In genomic region chr5:179623001-179623905, GRCh38 we compare ENCODE assay signal across 1 cellular context.
TF ChIP-seq lines count a peak whose summit lies in the region.

Gene HNRNPH1 (minus strand): TSS chr5:179623671. CDS start chr5:179623133, 538 bp downstream.

TF ChIP-seq in K562, 482 proteins besides CTCF, POLR2A, EP300 and RAD21 (continued from another document and continues in another):
- TF ChIP-seq FOXK2 (conservative IDR thresholded peaks at IDR 0.05 in 1 of 2, IDR thresholded peaks at IDR 0.05 in 1 of 2; ENCODE audit: low read depth in 2 of 2) (peak in 1 of 2 experiments; percentile 53; a peak in 2 of 4 replicates), MTA3 (IDR thresholded peaks at IDR 0.05; ENCODE audit: borderline replicate concordance) (peak; percentile 89), SNRNP70 (optimal IDR thresholded peaks at IDR 0.05; ENCODE audit: low read depth, low read length) (peak; percentile 88), ZNF408 (CRISPR knock-in tag; IDR thresholded peaks at IDR 0.05; ENCODE audit: low read depth) (no peak), SIN3B (IDR thresholded peaks at IDR 0.05; ENCODE audit: low read depth) (no peak), ZNF740 (CRISPR knock-in tag; IDR thresholded peaks at IDR 0.05) (peak; percentile 98), ZNF740 (tag; IDR thresholded peaks at IDR 0.05) (peak in 1 of 2 experiments; percentile 69; a peak in 2 of 4 replicates), ZEB2 (IDR thresholded peaks at IDR 0.05) (0 out of 2 replicates have a peak, but pooled peaks have one; percentile 16), MTA2 (IDR thresholded peaks at IDR 0.05; ENCODE audit: low read depth) (no peak), HNRNPLL (IDR thresholded peaks at IDR 0.05; ENCODE audit: low read depth, low read length, poor library complexity, severe bottlenecking) (peak; percentile 84), ETV1 (tag; conservative IDR thresholded peaks at IDR 0.05; ENCODE audit: low read depth) (peak; percentile 46; the same call in 1 of the 2 replicates), PHTF2 (CRISPR knock-in tag; IDR thresholded peaks at IDR 0.05) (no peak), PML (IDR thresholded peaks at IDR 0.05; ENCODE audit: low read length) (peak; percentile 95), ATF7 (IDR thresholded peaks at IDR 0.05) (peak; percentile 94), JUND (IDR thresholded peaks at IDR 0.05; ENCODE audit: borderline replicate concordance, low read depth, low read length) (peak; percentile 50), JUND (tag; IDR thresholded peaks at IDR 0.05; ENCODE audit: borderline replicate concordance, low read depth, low read length) (no peak), ZBTB49 (CRISPR knock-in tag; IDR thresholded peaks at IDR 0.05; ENCODE audit: borderline replicate concordance) (peak; percentile 90), CEBPB (tag; IDR thresholded peaks at IDR 0.05) (peak; percentile 95), GTF2E2 (tag; IDR thresholded peaks at IDR 0.05) (peak; percentile 96), POLR2G (IDR thresholded peaks at IDR 0.05; ENCODE audit: low read depth, low read length) (peak; percentile 99), ZNF445 (CRISPR knock-in tag; IDR thresholded peaks at IDR 0.05; ENCODE audit: low read depth) (no peak), TOE1 (IDR thresholded peaks at IDR 0.05; ENCODE audit: borderline replicate concordance) (peak; percentile 46; the same call in 1 of the 2 replicates), TOE1 (CRISPR knock-in tag; IDR thresholded peaks at IDR 0.05; ENCODE audit: borderline replicate concordance, low read depth) (no peak; the same call in 1 of the 2 replicates), SMAD2 (IDR thresholded peaks at IDR 0.05; ENCODE audit: low read depth, low read length) (no peak), ZKSCAN1 (IDR thresholded peaks at IDR 0.05; ENCODE audit: low read depth, low read length) (no peak), CBX2 (IDR thresholded peaks at IDR 0.05; ENCODE audit: insufficient read depth, low read length, poor library complexity, severe bottlenecking) (no peak), POLR2B (IDR thresholded peaks at IDR 0.05; ENCODE audit: low read depth, partially characterized antibody) (peak; percentile 100), ZNF253 (CRISPR knock-in tag; conservative IDR thresholded peaks at IDR 0.05) (no peak), ID3 (CRISPR knock-in tag; IDR thresholded peaks at IDR 0.05) (no peak), ID3 (tag; IDR thresholded peaks at IDR 0.05) (peak; percentile 31; the same call in 1 of the 2 replicates), SAFB (IDR thresholded peaks at IDR 0.05; ENCODE audit: borderline replicate concordance, low read depth, low read length) (peak; percentile 60; the same call in 1 of the 2 replicates), HDAC6 (IDR thresholded peaks at IDR 0.05; ENCODE audit: low read depth, low read length) (no peak), PRPF4 (IDR thresholded peaks at IDR 0.05; ENCODE audit: insufficient read depth, low read depth, low read length, poor library complexity, severe bottlenecking) (peak; percentile 98), SMARCA5 (IDR thresholded peaks at IDR 0.05) (peak; percentile 21; the same call in 1 of the 2 replicates), RNF219 (CRISPR knock-in tag; IDR thresholded peaks at IDR 0.05) (no peak), ATF3 (IDR thresholded peaks at IDR 0.05) (peak; percentile 80), ATF3 (CRISPR knock-in tag; conservative IDR thresholded peaks at IDR 0.05) (peak; percentile 68; the same call in 1 of the 2 replicates), ETS2 (tag; IDR thresholded peaks at IDR 0.05; ENCODE audit: borderline replicate concordance, poor library complexity, severe bottlenecking) (peak; percentile 39), ZNF589 (CRISPR knock-in tag; IDR thresholded peaks at IDR 0.05; ENCODE audit: low read depth) (no peak), MAZ (CRISPR knock-in tag; conservative IDR thresholded peaks at IDR 0.05 in 1 of 2, IDR thresholded peaks at IDR 0.05 in 1 of 2) (peak; percentile 77 to 78), FOXK1 (CRISPR knock-in tag; IDR thresholded peaks at IDR 0.05; ENCODE audit: borderline replicate concordance) (peak; percentile 92), PTBP1 (IDR thresholded peaks at IDR 0.05; ENCODE audit: low read depth, low read length) (0 out of 2 replicates have a peak, but pooled peaks have one; percentile 33), PTTG1 (tag; IDR thresholded peaks at IDR 0.05; ENCODE audit: low read depth) (no peak), DMBX1 (CRISPR knock-in tag; IDR thresholded peaks at IDR 0.05; ENCODE audit: borderline replicate concordance) (no peak), MYNN (IDR thresholded peaks at IDR 0.05) (no peak), MYNN (CRISPR knock-in tag; IDR thresholded peaks at IDR 0.05) (no peak), MEIS2 (IDR thresholded peaks at IDR 0.05; ENCODE audit: partially characterized antibody) (peak; percentile 99), CTBP1 (IDR thresholded peaks at IDR 0.05; ENCODE audit: borderline replicate concordance) (no peak), FOXA3 (CRISPR knock-in tag; conservative IDR thresholded peaks at IDR 0.05 in 1 of 2, IDR thresholded peaks at IDR 0.05 in 1 of 2) (peak in 1 of 2 experiments; percentile 82; a peak in 1 of 4 replicates)
- TF ChIP-seq, protein P1, sequence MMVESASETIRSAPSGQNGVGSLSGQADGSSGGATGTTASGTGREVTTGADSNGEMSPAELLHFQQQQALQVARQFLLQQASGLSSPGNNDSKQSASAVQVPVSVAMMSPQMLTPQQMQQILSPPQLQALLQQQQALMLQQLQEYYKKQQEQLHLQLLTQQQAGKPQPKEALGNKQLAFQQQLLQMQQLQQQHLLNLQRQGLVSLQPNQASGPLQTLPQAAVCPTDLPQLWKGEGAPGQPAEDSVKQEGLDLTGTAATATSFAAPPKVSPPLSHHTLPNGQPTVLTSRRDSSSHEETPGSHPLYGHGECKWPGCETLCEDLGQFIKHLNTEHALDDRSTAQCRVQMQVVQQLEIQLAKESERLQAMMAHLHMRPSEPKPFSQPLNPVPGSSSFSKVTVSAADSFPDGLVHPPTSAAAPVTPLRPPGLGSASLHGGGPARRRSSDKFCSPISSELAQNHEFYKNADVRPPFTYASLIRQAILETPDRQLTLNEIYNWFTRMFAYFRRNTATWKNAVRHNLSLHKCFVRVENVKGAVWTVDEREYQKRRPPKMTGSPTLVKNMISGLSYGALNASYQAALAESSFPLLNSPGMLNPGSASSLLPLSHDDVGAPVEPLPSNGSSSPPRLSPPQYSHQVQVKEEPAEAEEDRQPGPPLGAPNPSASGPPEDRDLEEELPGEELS (CRISPR knock-in tag; IDR thresholded peaks at IDR 0.05; ENCODE audit: borderline replicate concordance): peak; percentile 53; the same call in 1 of the 2 replicates
- TF ChIP-seq, protein P2, sequence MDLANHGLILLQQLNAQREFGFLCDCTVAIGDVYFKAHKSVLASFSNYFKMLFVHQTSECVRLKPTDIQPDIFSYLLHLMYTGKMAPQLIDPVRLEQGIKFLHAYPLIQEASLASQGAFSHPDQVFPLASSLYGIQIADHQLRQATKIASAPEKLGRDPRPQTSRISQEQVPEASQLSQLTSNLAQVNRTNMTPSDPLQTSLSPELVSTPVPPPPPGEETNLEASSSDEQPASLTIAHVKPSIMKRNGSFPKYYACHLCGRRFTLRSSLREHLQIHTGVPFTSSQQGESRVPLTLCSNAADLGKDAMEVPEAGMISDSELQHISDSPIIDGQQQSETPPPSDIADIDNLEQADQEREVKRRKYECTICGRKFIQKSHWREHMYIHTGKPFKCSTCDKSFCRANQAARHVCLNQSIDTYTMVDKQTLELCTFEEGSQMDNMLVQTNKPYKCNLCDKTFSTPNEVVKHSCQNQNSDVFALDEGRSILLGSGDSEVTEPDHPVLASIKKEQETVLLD (IDR thresholded peaks at IDR 0.05): peak; percentile 100
- TF ChIP-seq, protein P3, sequence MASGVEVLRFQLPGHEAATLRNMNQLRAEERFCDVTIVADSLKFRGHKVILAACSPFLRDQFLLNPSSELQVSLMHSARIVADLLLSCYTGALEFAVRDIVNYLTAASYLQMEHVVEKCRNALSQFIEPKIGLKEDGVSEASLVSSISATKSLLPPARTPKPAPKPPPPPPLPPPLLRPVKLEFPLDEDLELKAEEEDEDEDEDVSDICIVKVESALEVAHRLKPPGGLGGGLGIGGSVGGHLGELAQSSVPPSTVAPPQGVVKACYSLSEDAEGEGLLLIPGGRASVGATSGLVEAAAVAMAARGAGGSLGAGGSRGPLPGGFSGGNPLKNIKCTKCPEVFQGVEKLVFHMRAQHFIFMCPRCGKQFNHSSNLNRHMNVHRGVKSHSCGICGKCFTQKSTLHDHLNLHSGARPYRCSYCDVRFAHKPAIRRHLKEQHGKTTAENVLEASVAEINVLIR (CRISPR knock-in tag; IDR thresholded peaks at IDR 0.05): peak; percentile 55
- TF ChIP-seq, protein P4, sequence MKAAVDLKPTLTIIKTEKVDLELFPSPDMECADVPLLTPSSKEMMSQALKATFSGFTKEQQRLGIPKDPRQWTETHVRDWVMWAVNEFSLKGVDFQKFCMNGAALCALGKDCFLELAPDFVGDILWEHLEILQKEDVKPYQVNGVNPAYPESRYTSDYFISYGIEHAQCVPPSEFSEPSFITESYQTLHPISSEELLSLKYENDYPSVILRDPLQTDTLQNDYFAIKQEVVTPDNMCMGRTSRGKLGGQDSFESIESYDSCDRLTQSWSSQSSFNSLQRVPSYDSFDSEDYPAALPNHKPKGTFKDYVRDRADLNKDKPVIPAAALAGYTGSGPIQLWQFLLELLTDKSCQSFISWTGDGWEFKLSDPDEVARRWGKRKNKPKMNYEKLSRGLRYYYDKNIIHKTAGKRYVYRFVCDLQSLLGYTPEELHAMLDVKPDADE (conservative IDR thresholded peaks at IDR 0.05; ENCODE audit: control insufficient read depth, low read depth, low read length): peak; percentile 69; the same call in 1 of the 2 replicates
- TF ChIP-seq, protein P5, sequence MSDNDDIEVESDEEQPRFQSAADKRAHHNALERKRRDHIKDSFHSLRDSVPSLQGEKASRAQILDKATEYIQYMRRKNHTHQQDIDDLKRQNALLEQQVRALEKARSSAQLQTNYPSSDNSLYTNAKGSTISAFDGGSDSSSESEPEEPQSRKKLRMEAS (CRISPR knock-in tag; IDR thresholded peaks at IDR 0.05): 0 out of 2 replicates have a peak, but pooled peaks have one; percentile 56
- TF ChIP-seq, protein P6, sequence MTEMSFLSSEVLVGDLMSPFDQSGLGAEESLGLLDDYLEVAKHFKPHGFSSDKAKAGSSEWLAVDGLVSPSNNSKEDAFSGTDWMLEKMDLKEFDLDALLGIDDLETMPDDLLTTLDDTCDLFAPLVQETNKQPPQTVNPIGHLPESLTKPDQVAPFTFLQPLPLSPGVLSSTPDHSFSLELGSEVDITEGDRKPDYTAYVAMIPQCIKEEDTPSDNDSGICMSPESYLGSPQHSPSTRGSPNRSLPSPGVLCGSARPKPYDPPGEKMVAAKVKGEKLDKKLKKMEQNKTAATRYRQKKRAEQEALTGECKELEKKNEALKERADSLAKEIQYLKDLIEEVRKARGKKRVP (CRISPR knock-in tag; IDR thresholded peaks at IDR 0.05): 0 out of 2 replicates have a peak, but pooled peaks have one; percentile 33
